1 cellular context compared by ENCODE assay signal in genomic region chr12:114392909-114393308, GRCh38.
TF ChIP-seq lines count a peak whose summit lies in the region.

No MANE protein-coding gene starts in this region.

TF ChIP-seq in IMR-90, 13 proteins besides CTCF, POLR2A, EP300 and RAD21 (continued from another document):
- TF ChIP-seq RCOR1 (IDR thresholded peaks at IDR 0.05; ENCODE audit: insufficient replicate concordance, low read length), result no peak
- no peak for TF ChIP-seq MXI1 (IDR thresholded peaks at IDR 0.05; ENCODE audit: borderline replicate concordance, low read depth, low read length)
- TF ChIP-seq CHD1 (IDR thresholded peaks at IDR 0.05; ENCODE audit: low read depth, low read length), result no peak
